In the genomic region with DNA sequence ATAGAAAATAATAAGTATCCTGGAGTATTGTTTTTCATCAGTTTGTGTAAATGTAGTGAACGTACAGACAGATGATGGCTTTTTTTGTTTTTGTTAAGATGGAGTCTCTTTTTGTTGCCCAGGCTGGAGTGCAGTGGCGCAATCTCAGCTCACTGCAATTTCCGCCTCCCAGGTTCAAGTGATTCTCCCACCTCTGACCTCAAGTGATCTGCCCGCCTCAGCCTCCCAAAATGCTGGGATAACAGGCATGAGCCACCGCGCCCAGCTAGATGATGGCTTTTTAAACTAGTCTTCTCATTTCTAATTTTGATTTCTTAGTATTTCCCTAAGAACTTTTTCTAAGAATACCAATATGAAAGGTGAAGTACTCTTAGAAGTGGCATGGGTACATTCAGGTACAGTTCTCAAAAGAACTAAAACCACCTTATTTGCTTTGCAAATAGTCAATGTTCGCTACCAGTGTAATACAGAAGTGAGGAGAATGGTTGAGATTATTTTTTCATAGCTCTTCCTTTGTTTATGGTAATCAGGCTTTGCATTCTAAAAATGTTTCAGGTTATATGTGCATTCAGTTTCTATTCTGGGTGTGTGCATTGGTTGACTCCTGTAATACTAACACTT, we compare ENCODE assay signal across 20 cellular contexts.
"Had no signal": no experiment of that assay in that cellular context is flagged by ENCODE, and none has a peak within 500 bp of the region (broad histone marks: within the 10 kb centered on the region; RNA-seq: fewer than 3 reads in every experiment).

No MANE protein-coding gene starts in this region.

- H3K9me3 Mint-ChIP-seq: activated naive CD4-positive, alpha-beta T cell treated with anti-CD3 and anti-CD28 coated beads, Interleukin-2, amount 10 ng/mL, durations not matched to agents 7 days and 5 days; activated T-helper 1 cell treated with anti-CD3 and anti-CD28 coated beads, Interleukin-12 subunit alpha, Interleukin-12 subunit beta, Interleukin-2, Interleukin-4 antibody, amounts not matched to agents 30 ng/mL and 10 ng/mL and 1 ng/mL, durations not matched to agents 14 hours and 24 hours and 36 hours; dendritic cell treated with granulocyte-macrophage colony-stimulating factor and Interleukin-4, amounts not matched to agents 40 ng/mL and 50 ng/mL, for 4 days; natural killer cell had no signal

- H3K27me3 ChIP-seq: brain microvascular endothelial cell, SJSA1, spleen, suprapubic skin had no signal

- H3K9me3 ChIP-seq: psoas muscle, spleen, suprapubic skin had no signal

- H3K27ac ChIP-seq: brain microvascular endothelial cell, psoas muscle, SJSA1, spleen, suprapubic skin, WERI-Rb-1 had no signal

- DNase-seq: activated CD4-positive, alpha-beta T cell treated with anti-CD3 and anti-CD28 coated beads for 48 hours; activated naive CD4-positive, alpha-beta T cell treated with anti-CD3 and anti-CD28 coated beads, Interleukin-2, amount 10 ng/mL, durations not matched to agents 7 days and 5 days; brain microvascular endothelial cell; cerebellar nuclear complex; hippocampal formation; kidney glomerular epithelial cell; natural killer cell; occipital lobe; psoas muscle; spleen; stimulated activated CD4-positive, alpha-beta T cell treated with anti-CD3 and anti-CD28 coated beads, Interleukin-1b, Interleukin-23, amount 100 ng/mL, for 48 hours; stimulated activated naive CD4-positive, alpha-beta T cell; SW 1271; WERI-Rb-1 had no signal

- H3K4me1 ChIP-seq: psoas muscle, spleen, suprapubic skin had no signal

- H3K27me3 Mint-ChIP-seq: activated naive CD4-positive, alpha-beta T cell treated with anti-CD3 and anti-CD28 coated beads, Interleukin-2, amount 10 ng/mL, durations not matched to agents 7 days and 5 days; dendritic cell treated with granulocyte-macrophage colony-stimulating factor and Interleukin-4, amounts not matched to agents 40 ng/mL and 50 ng/mL, for 4 days; type B pancreatic cell had no signal

- H3K27ac Mint-ChIP-seq: activated naive CD4-positive, alpha-beta T cell treated with anti-CD3 and anti-CD28 coated beads, Interleukin-2, amount 10 ng/mL, durations not matched to agents 7 days and 5 days; activated T-helper 1 cell treated with anti-CD3 and anti-CD28 coated beads, Interleukin-12 subunit alpha, Interleukin-12 subunit beta, Interleukin-2, Interleukin-4 antibody, amounts not matched to agents 30 ng/mL and 10 ng/mL and 1 ng/mL, durations not matched to agents 14 hours and 24 hours and 36 hours; dendritic cell treated with granulocyte-macrophage colony-stimulating factor and Interleukin-4, amounts not matched to agents 40 ng/mL and 50 ng/mL, for 4 days; type B pancreatic cell had no signal

- ATAC-seq: natural killer cell, psoas muscle, sciatic nerve had no signal

- H3K4me3 ChIP-seq: psoas muscle, SJSA1, spleen, suprapubic skin had no signal

- H3K4me3 Mint-ChIP-seq: activated naive CD4-positive, alpha-beta T cell treated with anti-CD3 and anti-CD28 coated beads, Interleukin-2, amount 10 ng/mL, durations not matched to agents 7 days and 5 days; activated T-helper 1 cell treated with anti-CD3 and anti-CD28 coated beads, Interleukin-12 subunit alpha, Interleukin-12 subunit beta, Interleukin-2, Interleukin-4 antibody, amounts not matched to agents 30 ng/mL and 10 ng/mL and 1 ng/mL, durations not matched to agents 14 hours and 24 hours and 36 hours; dendritic cell treated with granulocyte-macrophage colony-stimulating factor and Interleukin-4, amounts not matched to agents 40 ng/mL and 50 ng/mL, for 4 days; natural killer cell; type B pancreatic cell had no signal
